In genomic region chr6:137025786-137026730, GRCh38 we compare ENCODE assay signal across 12 cellular contexts. TPM values are rescaled to one million over a fixed set of nuclear protein-coding genes. Genes with fewer than 3 reads are reported as not detected.
A peak's percentile ranks its signal among the peaks of the same experiment; 100 is the strongest.
DNase-seq lines count a peak whose midpoint lies in the region; ATAC-seq and TF ChIP-seq lines count a peak whose summit lies in the region.
"Had no signal": no experiment of that assay in that cellular context is flagged by ENCODE, and none has a peak within 500 bp of the region (broad histone marks: within the 10 kb centered on the region; RNA-seq: fewer than 3 reads in every experiment).

No MANE protein-coding gene starts in this region.

- H3K4me1 Mint-ChIP-seq in activated CD8-positive, alpha-beta T cell treated with anti-CD3 and anti-CD28 coated beads for 36 hours (ENCODE audit: low read depth), result no peaks in the 10 kb centered on the region
- H3K4me1 Mint-ChIP-seq in activated CD8-positive, alpha-beta T cell treated with anti-CD3 and anti-CD28 coated beads, Interleukin-2, amount 10 ng/mL, durations not matched to agents 7 days and 5 days (ENCODE audit: low read depth), result peaks cover 14% of the 10 kb centered on the region
- H3K4me1 Mint-ChIP-seq: activated naive CD4-positive, alpha-beta T cell treated with anti-CD3 and anti-CD28 coated beads, Interleukin-2, amount 50 U/mL, for 24 hours had no signal

- H3K27me3 Mint-ChIP-seq in activated CD8-positive, alpha-beta T cell treated with anti-CD3 and anti-CD28 coated beads for 36 hours, result peaks cover 33% of the 10 kb centered on the region
- peaks cover 68% of the 10 kb centered on the region for H3K27me3 Mint-ChIP-seq in activated CD8-positive, alpha-beta T cell treated with anti-CD3 and anti-CD28 coated beads, Interleukin-2, amount 10 ng/mL, durations not matched to agents 7 days and 5 days (ENCODE audit: low read depth)

- no peak for TF ChIP-seq CTCF in activated CD8-positive, alpha-beta T cell treated with anti-CD3 and anti-CD28 coated beads for 36 hours (IDR thresholded peaks at IDR 0.05)
- no peak for TF ChIP-seq CTCF in vagina (IDR thresholded peaks at IDR 0.05)

- no peaks in the 10 kb centered on the region for H3K36me3 ChIP-seq in vagina

- DNase-seq in activated CD8-positive, alpha-beta T cell treated with anti-CD3 and anti-CD28 coated beads for 36 hours, result peak; percentile 22
- DNase-seq in activated CD8-positive, alpha-beta T cell treated with anti-CD3 and anti-CD28 coated beads, Interleukin-2, amount 10 ng/mL, durations not matched to agents 7 days and 5 days, result no peak
- DNase-seq in RPMI7951 (ENCODE audit: low read depth), result peak; percentile 10
- DNase-seq in iris pigment epithelial cell (ENCODE audit: low read depth), result peak; percentile 10
- DNase-seq in vagina (ENCODE audit: extremely low spot score in 2 of 2), result no peak
- no peak for DNase-seq in NCI-H2029 (lab: John Stamatoyannopoulos, UW)
- no peak for DNase-seq in pons (ENCODE audit: low spot score)
- DNase-seq: NCI-H2081 treated with DMSO at 0.1 percent for 48 hours; stimulated activated CD4-positive, alpha-beta T cell treated with anti-CD3 and anti-CD28 coated beads, Interleukin-15, amount 100 ng/mL, for 24 hours had no signal

- ATAC-seq in activated CD8-positive, alpha-beta T cell treated with anti-CD3 and anti-CD28 coated beads for 36 hours, result peak; percentile 39
- ATAC-seq in activated CD8-positive, alpha-beta T cell treated with anti-CD3 and anti-CD28 coated beads, Interleukin-2, amount 10 ng/mL, durations not matched to agents 7 days and 5 days, result no peak
- no peak for ATAC-seq in HG03439 (IDR thresholded peaks at IDR 0.05; ENCODE audit: unreplicated experiment)

- no peak overlapping the region for H3K4me3 Mint-ChIP-seq in activated CD8-positive, alpha-beta T cell treated with anti-CD3 and anti-CD28 coated beads for 36 hours
- no peak overlapping the region for H3K4me3 Mint-ChIP-seq in activated CD8-positive, alpha-beta T cell treated with anti-CD3 and anti-CD28 coated beads, Interleukin-2, amount 10 ng/mL, durations not matched to agents 7 days and 5 days
- H3K4me3 Mint-ChIP-seq: activated naive CD4-positive, alpha-beta T cell treated with anti-CD3 and anti-CD28 coated beads, Interleukin-2, amount 50 U/mL, for 24 hours; nephron had no signal

- H3K9me3 Mint-ChIP-seq in activated CD8-positive, alpha-beta T cell treated with anti-CD3 and anti-CD28 coated beads for 36 hours, result no peaks in the 10 kb centered on the region
- H3K9me3 Mint-ChIP-seq in activated CD8-positive, alpha-beta T cell treated with anti-CD3 and anti-CD28 coated beads, Interleukin-2, amount 10 ng/mL, durations not matched to agents 7 days and 5 days (ENCODE audit: insufficient read depth), result no peaks in the 10 kb centered on the region
- H3K9me3 Mint-ChIP-seq: activated naive CD4-positive, alpha-beta T cell treated with anti-CD3 and anti-CD28 coated beads, Interleukin-2, amount 50 U/mL, for 24 hours; nephron had no signal

- no peak overlapping the region for H3K4me3 ChIP-seq in vagina

- TF ChIP-seq POLR2A in vagina (IDR thresholded peaks at IDR 0.05), result no peak

- peaks cover 15% of the 10 kb centered on the region for H3K4me1 ChIP-seq in vagina

- CTCF ChIA-PET in activated CD8-positive, alpha-beta T cell treated with anti-CD3 and anti-CD28 coated beads for 36 hours (lab: Charles Lee), result interaction anchor here (1.5 kb wide), 1 partner anchor 18 kb away, joined by 4 read pairs; no protein-coding TSS in a partner anchor
- CTCF ChIA-PET in activated CD8-positive, alpha-beta T cell treated with anti-CD3 and anti-CD28 coated beads, Interleukin-2, amount 10 ng/mL, durations not matched to agents 7 days and 5 days (lab: Charles Lee), result no interaction called here

- no peaks in the 10 kb centered on the region for H3K27me3 ChIP-seq in vagina

- intact Hi-C loops in activated CD8-positive, alpha-beta T cell treated with anti-CD3 and anti-CD28 coated beads for 36 hours (cut with micrococcal nuclease), result no loop called here
- intact Hi-C loops in vagina (cut with DNase I), result no loop called here

- POLR2A ChIA-PET in activated CD8-positive, alpha-beta T cell treated with anti-CD3 and anti-CD28 coated beads for 36 hours (lab: Charles Lee), result no interaction called here
- POLR2A ChIA-PET in activated CD8-positive, alpha-beta T cell treated with anti-CD3 and anti-CD28 coated beads, Interleukin-2, amount 10 ng/mL, durations not matched to agents 7 days and 5 days (lab: Charles Lee), result no interaction called here

- no peak overlapping the region for H3K27ac Mint-ChIP-seq in activated CD8-positive, alpha-beta T cell treated with anti-CD3 and anti-CD28 coated beads for 36 hours
- no peak overlapping the region for H3K27ac Mint-ChIP-seq in activated CD8-positive, alpha-beta T cell treated with anti-CD3 and anti-CD28 coated beads, Interleukin-2, amount 10 ng/mL, durations not matched to agents 7 days and 5 days
- H3K27ac Mint-ChIP-seq: activated naive CD4-positive, alpha-beta T cell treated with anti-CD3 and anti-CD28 coated beads, Interleukin-2, amount 50 U/mL, for 24 hours had no signal

- H3K9me3 ChIP-seq in vagina, result no peaks in the 10 kb centered on the region

- no peaks in the 10 kb centered on the region for H3K36me3 Mint-ChIP-seq in activated CD8-positive, alpha-beta T cell treated with anti-CD3 and anti-CD28 coated beads for 36 hours (ENCODE audit: low read depth)
- no peaks in the 10 kb centered on the region for H3K36me3 Mint-ChIP-seq in activated CD8-positive, alpha-beta T cell treated with anti-CD3 and anti-CD28 coated beads, Interleukin-2, amount 10 ng/mL, durations not matched to agents 7 days and 5 days (ENCODE audit: low read depth)
- H3K36me3 Mint-ChIP-seq: activated naive CD4-positive, alpha-beta T cell treated with anti-CD3 and anti-CD28 coated beads, Interleukin-2, amount 50 U/mL, for 24 hours had no signal

- peak overlapping the region; percentile 66 for H3K27ac ChIP-seq in vagina

RNA-seq across cellular contexts. Expression of gene IL20RA, which starts 18.7 kb away (rescaled TPM):
- not detected for total RNA-seq in activated CD8-positive, alpha-beta T cell treated with anti-CD3 and anti-CD28 coated beads for 36 hours
- not detected for total RNA-seq in activated CD8-positive, alpha-beta T cell treated with anti-CD3 and anti-CD28 coated beads, Interleukin-2, amount 10 ng/mL, durations not matched to agents 7 days and 5 days
- total RNA-seq in RPMI7951 (2014; rRNA removed; shearing (Covaris generic)), result not detected in 2 replicates
- total RNA-seq in vagina, result 21.9 TPM

Comparison
In these comparisons a context has a peak if more than half of its experiments do, and no peak if none do; other contexts are left out.
1. DNase-seq: peak in activated CD8-positive, alpha-beta T cell treated with anti-CD3 and anti-CD28 coated beads for 36 hours (single experiment), RPMI7951 (single experiment) and iris pigment epithelial cell (single experiment); none in activated CD8-positive, alpha-beta T cell treated with anti-CD3 and anti-CD28 coated beads, Interleukin-2, amount 10 ng/mL, durations not matched to agents 7 days and 5 days (single experiment), vagina (0 of 2), NCI-H2029 (single experiment) and pons (single experiment).
2. RNA of gene IL20RA, which starts 18.7 kb away (total RNA-seq): 21.9 TPM in vagina (single experiment); not detected in activated CD8-positive, alpha-beta T cell treated with anti-CD3 and anti-CD28 coated beads for 36 hours, not detected in activated CD8-positive, alpha-beta T cell treated with anti-CD3 and anti-CD28 coated beads, Interleukin-2, amount 10 ng/mL, durations not matched to agents 7 days and 5 days and not detected in RPMI7951; every median in the first group is over 10 times any median in the second.